18 cellular contexts compared by ENCODE assay signal in the genomic region with DNA sequence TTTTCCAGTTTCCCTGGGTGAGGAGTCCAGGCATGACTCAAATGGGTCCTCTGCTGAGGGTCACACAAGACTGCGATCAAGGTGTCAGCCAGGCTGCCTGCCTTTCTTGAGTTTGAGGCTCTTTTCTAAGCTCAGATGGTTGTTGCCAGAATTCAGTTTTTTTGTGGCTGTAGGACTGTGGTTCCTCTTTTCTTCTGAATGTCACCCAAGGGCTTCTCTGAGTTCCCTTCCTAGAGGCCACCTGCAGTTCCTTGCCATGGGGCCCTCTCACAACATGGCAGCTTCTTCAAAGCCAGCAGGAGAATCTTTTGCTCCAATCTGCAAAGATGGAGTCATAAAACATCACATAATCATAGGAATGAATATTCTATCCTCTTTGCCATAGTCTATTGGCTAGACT. TPM values are rescaled to one million over a fixed set of nuclear protein-coding genes. Genes with fewer than 3 reads are reported as not detected.
DNase-seq lines count a peak whose midpoint lies in the region; ATAC-seq and TF ChIP-seq lines count a peak whose summit lies in the region.
"Had no signal": no experiment of that assay in that cellular context is flagged by ENCODE, and none has a peak within 500 bp of the region (broad histone marks: within the 10 kb centered on the region; RNA-seq: fewer than 3 reads in every experiment).

No MANE protein-coding gene starts in this region.

- peaks cover 0 to 69% (median 2%) of the 10 kb centered on the region in 3 donors for H3K36me3 Mint-ChIP-seq in naive thymus-derived CD8-positive, alpha-beta T cell

- no peak for TF ChIP-seq CTCF in NB4 (IDR thresholded peaks at IDR 0.05; ENCODE audit: low read depth, low read length)

- H3K4me3 Mint-ChIP-seq in naive thymus-derived CD8-positive, alpha-beta T cell, result no peak overlapping the region
- H3K4me3 Mint-ChIP-seq: H9, IgD-negative memory B cell had no signal

- ATAC-seq in naive thymus-derived CD8-positive, alpha-beta T cell, result no peak
- ATAC-seq in HG03135 (IDR thresholded peaks at IDR 0.05; ENCODE audit: unreplicated experiment), result no peak
- ATAC-seq: GM12878 had no signal

- H3K4me3 ChIP-seq in NB4 (ENCODE audit: low read depth, low read length), result no peak overlapping the region
- H3K4me3 ChIP-seq: GM12878, SJCRH30 had no signal

- POLR2A ChIA-PET in naive thymus-derived CD8-positive, alpha-beta T cell (lab: Charles Lee), result interaction anchor here (0.6 to 3.1 kb wide), 3 partner anchors 12 to 55 kb away, joined by 4 to 40 read pairs (median 6); no protein-coding TSS in a partner anchor

- no peak for TF ChIP-seq POLR2A in NB4 (IDR thresholded peaks at IDR 0.05; ENCODE audit: extremely low read depth, insufficient read length)

- H3K9me3 Mint-ChIP-seq in naive thymus-derived CD8-positive, alpha-beta T cell, result no peaks in the 10 kb centered on the region
- H3K9me3 Mint-ChIP-seq: H9, IgD-negative memory B cell had no signal

- H3K27me3 Mint-ChIP-seq in naive thymus-derived CD8-positive, alpha-beta T cell, result no peaks in the 10 kb centered on the region
- H3K27me3 Mint-ChIP-seq: IgD-negative memory B cell had no signal

- H3K27ac Mint-ChIP-seq in naive thymus-derived CD8-positive, alpha-beta T cell, result peak overlapping the region in 7 of 10 donors; percentile 3 to 62 (median 44)

- peak; percentile 70 for DNase-seq in SKM-1 treated with dmso at 0.1 percent for 144 hours (lab: John Stamatoyannopoulos, UW; ENCODE audit: unreplicated experiment)
- no peak for DNase-seq in SKM-1 (lab: John Stamatoyannopoulos, UW; ENCODE audit: unreplicated experiment)
- DNase-seq in GF-D8 (lab: John Stamatoyannopoulos, UW), result peak; percentile 44
- peak; percentile 62 for DNase-seq in NB4 (ENCODE audit: low read depth)
- DNase-seq in naive thymus-derived CD8-positive, alpha-beta T cell, result no peak
- no peak for DNase-seq in NCI-H1694 (lab: John Stamatoyannopoulos, UW)
- DNase-seq in NCI-H524 (lab: John Stamatoyannopoulos, UW), result no peak
- DNase-seq: 8988T, DND-41, H9, NCI-H1092, NCI-H146, NCI-H2081 treated with DMSO at 0.1 percent for 48 hours, NCI-H524 treated with DMSO at 0.1 percent for 48 hours, SJCRH30 had no signal

- peaks cover 4 to 15% (median 9%) of the 10 kb centered on the region in 4 donors for H3K4me1 Mint-ChIP-seq in naive thymus-derived CD8-positive, alpha-beta T cell

RNA-seq across cellular contexts. Expression of a gene that starts 17.5 kb away (rescaled TPM):
- 100 to 1,000 TPM; 936 to 980 TPM for total RNA-seq in naive thymus-derived CD8-positive, alpha-beta T cell
- polyA plus RNA-seq in naive thymus-derived CD8-positive, alpha-beta T cell, result 100 to 1,000 TPM; 390 to 700 (median 632) TPM

RNA-seq across cellular contexts. Expression of a gene that starts 59.2 kb away (rescaled TPM):
- total RNA-seq in naive thymus-derived CD8-positive, alpha-beta T cell, result 10 to 100 TPM; 57.0 to 57.1 TPM
- 10 to 100 TPM; 17.8 to 24.5 (median 23.6) TPM for polyA plus RNA-seq in naive thymus-derived CD8-positive, alpha-beta T cell

Comparison
In these comparisons a context has a peak if more than half of its experiments do, and no peak if none do; other contexts are left out.
1. DNase-seq: peak in SKM-1 treated with dmso at 0.1 percent for 144 hours (single experiment), GF-D8 (single experiment) and NB4 (single experiment); none in SKM-1 (single experiment), naive thymus-derived CD8-positive, alpha-beta T cell (0 of 10), NCI-H1694 (single experiment) and NCI-H524 (0 of 2).